16 cellular contexts compared by ENCODE assay signal in genomic region chr7:88354999-88355398, GRCh38. TPM values are rescaled to one million over a fixed set of nuclear protein-coding genes. Genes with fewer than 3 reads are reported as not detected.
"Had no signal": no experiment of that assay in that cellular context is flagged by ENCODE, and none has a peak within 500 bp of the region (broad histone marks: within the 10 kb centered on the region; RNA-seq: fewer than 3 reads in every experiment).

No MANE protein-coding gene starts in this region.

- H3K36me3 ChIP-seq: ovary, stomach, vagina had no signal

- H3K27ac ChIP-seq: ovary, psoas muscle, vagina had no signal

- H3K4me3 ChIP-seq: ovary, psoas muscle, stomach, vagina had no signal

- H3K27me3 ChIP-seq: ovary, stomach, vagina had no signal

- DNase-seq: activated CD4-positive, alpha-beta memory T cell treated with anti-CD3 and anti-CD28 coated beads for 36 hours; activated CD4-positive, alpha-beta T cell treated with anti-CD3 and anti-CD28 coated beads for 36 hours; activated CD8-positive, alpha-beta memory T cell treated with anti-CD3 and anti-CD28 coated beads, Interleukin-2, amount 10 ng/mL, durations not matched to agents 7 days and 5 days; activated naive CD4-positive, alpha-beta T cell treated with Interleukin-2 at 50 U/mL for 16 hours; activated T-cell treated with anti-CD3 and anti-CD28 coated beads, Interleukin-2, amount 50 U/mL, for 1 hour; caudate nucleus; left cardiac atrium; mesenchymal stem cell; naive thymus-derived CD8-positive, alpha-beta T cell; ovary; psoas muscle; right cardiac atrium; stomach; trophoblast cell had no signal

- H3K4me1 ChIP-seq: psoas muscle, vagina had no signal

- ATAC-seq: activated CD4-positive, alpha-beta T cell treated with anti-CD3 and anti-CD28 coated beads for 36 hours; activated CD8-positive, alpha-beta memory T cell treated with anti-CD3 and anti-CD28 coated beads, Interleukin-2, amount 10 ng/mL, durations not matched to agents 7 days and 5 days; left cardiac atrium; naive thymus-derived CD8-positive, alpha-beta T cell; psoas muscle; right cardiac atrium; WTC11 had no signal

RNA-seq across cellular contexts. Expression of gene STEAP4, which starts 48.3 kb away (rescaled TPM):
- polyA plus RNA-seq: naive thymus-derived CD8-positive, alpha-beta T cell had no signal
